ENCODE assay signal across 1 cellular context in the genomic region with DNA sequence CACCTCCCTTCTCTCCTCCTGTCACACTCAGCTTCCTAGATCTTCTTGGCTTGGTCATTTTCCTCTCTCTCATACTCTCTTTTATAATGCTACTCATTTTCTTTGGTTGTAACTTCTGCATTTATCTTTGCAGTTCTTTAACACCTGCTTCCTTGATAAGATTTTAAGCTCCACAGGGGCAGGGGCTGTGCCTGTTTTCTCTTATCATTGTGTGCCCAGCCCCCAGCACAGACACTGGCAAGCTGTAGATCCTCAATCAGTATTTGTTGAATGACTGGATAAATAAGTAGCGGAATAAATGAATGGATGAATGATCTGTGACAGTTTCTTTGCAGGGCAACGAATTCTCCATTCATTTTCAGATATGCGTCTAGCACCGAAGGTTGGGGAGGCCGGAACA.
TF ChIP-seq lines count a peak whose summit lies in the region.

No MANE protein-coding gene starts in this region.

TF ChIP-seq in K562, 482 proteins besides CTCF, POLR2A, EP300 and RAD21 (continued from another document):
- TF ChIP-seq TRIM24 (IDR thresholded peaks at IDR 0.05): peak; percentile 43 to 62; a peak in 3 of 4 replicates
- TF ChIP-seq CCAR2 (IDR thresholded peaks at IDR 0.05; ENCODE audit: low read depth, low read length): no peak
- peak in 1 of 2 experiments; percentile 54; a peak in 2 of 4 replicates for TF ChIP-seq KDM1A (IDR thresholded peaks at IDR 0.05)
- peak; percentile 80 for TF ChIP-seq CBFA2T2 (conservative IDR thresholded peaks at IDR 0.05)
- no peak for TF ChIP-seq ZNF780A (CRISPR knock-in tag; IDR thresholded peaks at IDR 0.05)
